In genomic region chr6:136889271-136890193, GRCh38 we compare ENCODE assay signal across 16 cellular contexts. TPM values are rescaled to one million over a fixed set of nuclear protein-coding genes. Genes with fewer than 3 reads are reported as not detected.
DNase-seq lines count a peak whose midpoint lies in the region; ATAC-seq and TF ChIP-seq lines count a peak whose summit lies in the region.
"Had no signal": no experiment of that assay in that cellular context is flagged by ENCODE, and none has a peak within 500 bp of the region (broad histone marks: within the 10 kb centered on the region; RNA-seq: fewer than 3 reads in every experiment).

No MANE protein-coding gene starts in this region.

- 74 to 82% methylated on average over 6 of the region's 6 CpGs for WGBS in lower leg skin, 2 donors

- ATAC-seq in HG02623 (IDR thresholded peaks at IDR 0.05; ENCODE audit: unreplicated experiment) = no peak
- ATAC-seq: activated naive CD8-positive, alpha-beta T cell treated with anti-CD3 and anti-CD28 coated beads, Interleukin-2, amount 50 U/mL, for 24 hours had no signal

- TF ChIP-seq CTCF in mesothelial cell of epicardium (IDR thresholded peaks at IDR 0.05; ENCODE audit: unreplicated experiment) (no peak), lower leg skin (IDR thresholded peaks at IDR 0.05) (no peak)

- H3K4me3 Mint-ChIP-seq in mesothelial cell of epicardium = no peak overlapping the region
- H3K4me3 Mint-ChIP-seq: activated naive CD8-positive, alpha-beta T cell treated with anti-CD3 and anti-CD28 coated beads, Interleukin-2, amount 50 U/mL, for 24 hours had no signal

- H3K9me3 Mint-ChIP-seq in mesothelial cell of epicardium = no peaks in the 10 kb centered on the region
- H3K9me3 Mint-ChIP-seq: activated naive CD8-positive, alpha-beta T cell treated with anti-CD3 and anti-CD28 coated beads, Interleukin-2, amount 50 U/mL, for 24 hours had no signal

- H3K36me3 Mint-ChIP-seq in mesothelial cell of epicardium = peaks cover 3% of the 10 kb centered on the region

- peak overlapping the region; percentile 44 for H3K27ac Mint-ChIP-seq in mesothelial cell of epicardium
- H3K27ac Mint-ChIP-seq: activated naive CD8-positive, alpha-beta T cell treated with anti-CD3 and anti-CD28 coated beads, Interleukin-2, amount 50 U/mL, for 24 hours had no signal

- DNase-seq in NCI-H345 (lab: John Stamatoyannopoulos, UW) (peak; percentile 39), NCI-H345 treated with DMSO at 0.1 percent for 48 hours (lab: John Stamatoyannopoulos, UW; ENCODE audit: unreplicated experiment) (no peak), MV-4-11 (lab: John Stamatoyannopoulos, UW) (peak; percentile 3), SHP77 treated with DMSO at 0.1 percent for 48 hours (lab: John Stamatoyannopoulos, UW) (peak; percentile 47), mesothelial cell of epicardium (ENCODE audit: low spot score in 2 of 2, unreplicated experiment in 2 of 2) (no peak), lower leg skin (ENCODE audit: low spot score in 2 of 2) (no peak), NCI-H524 (lab: John Stamatoyannopoulos, UW) (no peak)
- DNase-seq: activated naive CD8-positive, alpha-beta T cell treated with anti-CD3 and anti-CD28 coated beads, Interleukin-2, amount 50 U/mL, for 24 hours; activated T-cell treated with anti-CD3 and anti-CD28 coated beads, Interleukin-2, amount 50 U/mL, for 1 hour; cerebellar nuclear complex; NCI-H1105; stimulated activated CD4-positive, alpha-beta T cell treated with anti-CD3 and anti-CD28 coated beads, Interleukin-15, amount 100 ng/mL, for 24 hours had no signal

- TF ChIP-seq POLR2A in lower leg skin (IDR thresholded peaks at IDR 0.05) = no peak

- no peaks in the 10 kb centered on the region for H3K27me3 Mint-ChIP-seq in mesothelial cell of epicardium (ENCODE audit: low read depth)
- H3K27me3 Mint-ChIP-seq: activated naive CD8-positive, alpha-beta T cell treated with anti-CD3 and anti-CD28 coated beads, Interleukin-2, amount 50 U/mL, for 24 hours had no signal

- no peak overlapping the region for H3K4me3 ChIP-seq in lower leg skin (ENCODE audit: low read depth, poor library complexity, severe bottlenecking)

- intact Hi-C loops in lower leg skin (cut with DNase I; ENCODE audit: low total_unique reads) = no loop called here

- peaks cover 38% of the 10 kb centered on the region for H3K4me1 Mint-ChIP-seq in mesothelial cell of epicardium

RNA-seq across cellular contexts. Expression of gene SLC35D3, which starts 32.6 kb away (rescaled TPM):
- total RNA-seq in mesothelial cell of epicardium = 0.09 to 0.13 TPM in 2 of 3 replicates, not detected in the other
- under 1 TPM in 1 of 4 donors, not detected in 3; 0.10 TPM for total RNA-seq in lower leg skin
- total RNA-seq: endothelial cell of umbilical vein, glomerular endothelial cell, posterior vena cava had no signal

Comparison
In these comparisons a context has a peak if more than half of its experiments do, and no peak if none do; other contexts are left out.
1. DNase-seq: peak in NCI-H345 (single experiment), MV-4-11 (single experiment) and SHP77 treated with DMSO at 0.1 percent for 48 hours (single experiment); none in NCI-H345 treated with DMSO at 0.1 percent for 48 hours (single experiment), mesothelial cell of epicardium (0 of 2), lower leg skin (0 of 2) and NCI-H524 (0 of 2).